Comparison of ENCODE assay signal across 19 cellular contexts in genomic region chr17:82898976-82899514, GRCh38. TPM values are rescaled to one million over a fixed set of nuclear protein-coding genes. Genes with fewer than 3 reads are reported as not detected.
DNase-seq lines count a peak whose midpoint lies in the region; ATAC-seq, FAIRE-seq and TF ChIP-seq lines count a peak whose summit lies in the region.
"Had no signal": no experiment of that assay in that cellular context is flagged by ENCODE, and none has a peak within 500 bp of the region (broad histone marks: within the 10 kb centered on the region; RNA-seq: fewer than 3 reads in every experiment).

No MANE protein-coding gene starts in this region.

- no peak for TF ChIP-seq CTCF in left ventricle myocardium inferior (IDR thresholded peaks at IDR 0.05; ENCODE audit: borderline replicate concordance)
- TF ChIP-seq CTCF in K562 (IDR thresholded peaks at IDR 0.05 in 2 of 3, conservative IDR thresholded peaks at IDR 0.05 in 1 of 3; ENCODE audit: insufficient read depth in 2 of 3, low read depth in 1 of 3, low read length in 3 of 3) = no peak
- no peak for TF ChIP-seq CTCF in nephron progenitor cell (IDR thresholded peaks at IDR 0.05)

- H3K4me3 ChIP-seq in right cardiac atrium (ENCODE audit: low read length) (no peak overlapping the region), left ventricle myocardium inferior (no peak overlapping the region), K562 (no peak overlapping the region)

- peaks cover 79% of the 10 kb centered on the region for H3K36me3 Mint-ChIP-seq in nephron progenitor cell (ENCODE audit: low read depth)

- H3K27me3 ChIP-seq in right cardiac atrium (ENCODE audit: control insufficient read depth, insufficient read depth) = no peaks in the 10 kb centered on the region
- H3K27me3 ChIP-seq in left ventricle myocardium inferior (ENCODE audit: low read depth) = no peaks in the 10 kb centered on the region
- H3K27me3 ChIP-seq in K562 (ENCODE audit: control insufficient read depth in 2 of 2, insufficient read depth in 2 of 2, low read length in 2 of 2) = no peaks in the 10 kb centered on the region

- peaks cover 33% of the 10 kb centered on the region for H3K36me3 ChIP-seq in left ventricle myocardium inferior
- H3K36me3 ChIP-seq in K562 (ENCODE audit: control insufficient read depth, insufficient read depth, low read length) = peaks cover 57% of the 10 kb centered on the region

- CTCF ChIA-PET in K562 (lab: Yijun Ruan, JAX; ENCODE audit: low intra/inter-chr PET ratio) = no interaction called here

- peak overlapping the region; percentile 41 for H3K27ac Mint-ChIP-seq in nephron progenitor cell

- POLR2A ChIA-PET in K562 (lab: Yijun Ruan, JAX) = interaction anchor here (0.7 kb wide), 1 partner anchor 287 kb away, joined by 3 read pairs; no protein-coding TSS in a partner anchor

- no peak overlapping the region for H3K4me3 Mint-ChIP-seq in nephron progenitor cell
- H3K4me3 Mint-ChIP-seq: CD14-positive monocyte had no signal

- H3K9me1 ChIP-seq in K562 (ENCODE audit: control insufficient read depth, insufficient read depth, low read length) = no peaks in the 10 kb centered on the region

- H3K4me2 ChIP-seq in K562 (ENCODE audit: insufficient read depth, low read length) = no peak overlapping the region

- intact Hi-C loops in right cardiac atrium (cut with DNase I) (no loop called here), left ventricle myocardium inferior (cut with micrococcal nuclease) (no loop called here), K562 (cut with micrococcal nuclease) (no loop called here)

- peaks cover 11% of the 10 kb centered on the region for H3K9me3 Mint-ChIP-seq in nephron progenitor cell

- ATAC-seq in right cardiac atrium (peak; percentile 17 to 40), K562 (no peak), GM21737 (IDR thresholded peaks at IDR 0.05; ENCODE audit: unreplicated experiment) (no peak), GM21717 (IDR thresholded peaks at IDR 0.05; ENCODE audit: unreplicated experiment) (no peak), GM21723 (IDR thresholded peaks at IDR 0.05; ENCODE audit: unreplicated experiment) (no peak)
- ATAC-seq: Right ventricle myocardium inferior had no signal

- no peaks in the 10 kb centered on the region for H4K20me1 ChIP-seq in K562 (replicated peaks; ENCODE audit: control insufficient read depth, insufficient read depth, low read length)

- no peak overlapping the region for H3K27ac ChIP-seq in right cardiac atrium (ENCODE audit: low read length)
- H3K27ac ChIP-seq in left ventricle myocardium inferior (replicated peaks) = no peak overlapping the region
- no peak overlapping the region; the same call in 2 of the 3 replicates for H3K27ac ChIP-seq in K562 (ENCODE audit: extremely low read depth, low read depth, low read length)

- 96% methylated on average over 53 of the region's 53 CpGs for WGBS in right cardiac atrium
- WGBS in K562 (ENCODE audit: insufficient coverage, low coverage, missing lambda C conversion rate) = 91% methylated on average over 50 of the region's 53 CpGs

- no peak for TF ChIP-seq EP300 in K562 (IDR thresholded peaks at IDR 0.05; ENCODE audit: low read length)

- peaks cover 14% of the 10 kb centered on the region for H3K4me1 Mint-ChIP-seq in nephron progenitor cell

- DNase-seq in right cardiac atrium (peak in 1 of 3 donors; percentile 50), left ventricle myocardium inferior (no peak), K562 (ENCODE audit: extremely low read depth in 1 of 4, low spot score in 3 of 4) (no peak), nephron progenitor cell (no peak)
- no peak for DNase-seq in activated effector memory CD4-positive, alpha-beta T cell treated with anti-CD3 and anti-CD28 coated beads, Interleukin-2, amount 50 U/mL, for 16 hours
- DNase-seq: Caco-2, NCI-H1417, NCI-H2029, NCI-H2171 treated with DMSO at 0.1 percent for 48 hours, NCI-H774 had no signal

- H3K4me1 ChIP-seq in right cardiac atrium (ENCODE audit: control insufficient read depth, insufficient read depth, low read length) (no peaks in the 10 kb centered on the region), left ventricle myocardium inferior (peaks cover 6% of the 10 kb centered on the region), K562 (replicated peaks in 1 of 2; ENCODE audit: control insufficient read depth in 2 of 2, insufficient read depth in 2 of 2, low read length in 2 of 2) (peaks cover 0 to 19% of the 10 kb centered on the region in 2 experiments; a peak in 1 of 5 replicates)
- H3K4me1 ChIP-seq: Caco-2 had no signal

- H3K79me2 ChIP-seq in K562 (ENCODE audit: control insufficient read depth, insufficient read depth, low read length) = peaks cover 10% of the 10 kb centered on the region; the same call in 1 of the 3 replicates

- no peak overlapping the region for H2AFZ ChIP-seq in K562 (ENCODE audit: low read depth, low read length)

- TF ChIP-seq RAD21 in K562 (CRISPR knock-in tag; conservative IDR thresholded peaks at IDR 0.05 in 1 of 2, IDR thresholded peaks at IDR 0.05 in 1 of 2) = no peak

- no peak for TF ChIP-seq POLR2A in K562 (conservative IDR thresholded peaks at IDR 0.05)

- H3K9me3 ChIP-seq in right cardiac atrium (ENCODE audit: control insufficient read depth, low read length) = no peaks in the 10 kb centered on the region
- H3K9me3 ChIP-seq in left ventricle myocardium inferior (replicated peaks) = no peaks in the 10 kb centered on the region
- 0 out of 2 replicates have a peak, but pooled peaks cover 1% of the 10 kb centered on the region for H3K9me3 ChIP-seq in K562 (replicated peaks; ENCODE audit: control insufficient read depth, insufficient read depth, low read depth, low read length)
- H3K9me3 ChIP-seq: Caco-2 had no signal

- BruUV-seq in K562 (replicated peaks; lab: Mats Ljungman, UMichigan) = no TSS peak

- peak overlapping the region in 1 of 2 experiments; percentile 17; a peak in 1 of 4 replicates for H3K9ac ChIP-seq in K562 (ENCODE audit: insufficient read depth in 1 of 2, low read depth in 2 of 2, low read length in 2 of 2)

- no peak for FAIRE-seq in K562 (lab: Jason Lieb, UNC)
- FAIRE-seq: A204.1 had no signal

- in situ Hi-C loops in K562 (cut with MboI) = no loop called here

- H3K27me3 Mint-ChIP-seq in nephron progenitor cell (ENCODE audit: low read depth, poor library complexity) = peaks cover 1% of the 10 kb centered on the region

TF ChIP-seq in K562, 482 proteins besides CTCF, POLR2A, EP300 and RAD21:
- peak; percentile 55 for TF ChIP-seq RBM22 (IDR thresholded peaks at IDR 0.05; ENCODE audit: low read depth, low read length, poor library complexity, severe bottlenecking)
- TF ChIP-seq SPI1 (IDR thresholded peaks at IDR 0.05; ENCODE audit: borderline replicate concordance, low read depth, low read length) = no peak

RNA-seq across cellular contexts. Expression of gene ZNF750, which starts 59.2 kb away (rescaled TPM):
- total RNA-seq in right cardiac atrium = not detected
- polyA plus RNA-seq in right cardiac atrium = 0.07 TPM
- not detected for total RNA-seq in left ventricle myocardium inferior
- not detected in 2 replicates for total RNA-seq in K562 (2011; cell fraction: chromatin; rRNA removed; ENCODE audit: low replicate concordance)
- not detected in 2 replicates for total RNA-seq in K562 (2011; cell fraction: nucleolus; rRNA removed)
- not detected in 2 replicates for total RNA-seq in K562 (2011; cell fraction: nucleoplasm; rRNA removed)
- not detected in 2 replicates for total RNA-seq in K562 (2014; rRNA removed)
- not detected in 2 replicates for total RNA-seq in K562 (2014; rRNA removed; fragmentation: Illumina TruSeq; extraction: Trizol)
- not detected in 2 replicates for total RNA-seq in K562 (2015; rRNA removed; fragmentation: Illumina TruSeq; extraction: Trizol)
- total RNA-seq in K562 (2021) = not detected in 2 replicates
- polyA plus RNA-seq in K562 (2011; rRNA removed) = not detected in 2 replicates
- not detected in 2 replicates for polyA plus RNA-seq in K562 (2011; cell fraction: cytosol; rRNA removed)
- not detected in 2 replicates for polyA plus RNA-seq in K562 (2011; cell fraction: nucleus; rRNA removed)
- 0.07 TPM in 2 replicates for polyA plus RNA-seq in K562 (2012)
- not detected in 2 replicates for polyA plus RNA-seq in K562 (2014; fragmentation: Illumina TruSeq; extraction: Trizol)
- not detected for polyA plus RNA-seq in K562 (2014; fragmentation: Nextera tagmentation; extraction: Ambion mirVana)
- not detected in 2 replicates for polyA plus RNA-seq in K562 (2014; rRNA removed)
- polyA minus RNA-seq in K562 (2011; rRNA and poly(A)+ RNA removed) = not detected in 2 replicates
- not detected in 2 replicates for polyA minus RNA-seq in K562 (2011; cell fraction: cytosol; rRNA and poly(A)+ RNA removed)
- not detected in 2 replicates for polyA minus RNA-seq in K562 (2011; cell fraction: nucleus; rRNA and poly(A)+ RNA removed)
- total RNA-seq: H4, LHCN-M2, NCI-H460, Right ventricle myocardium inferior had no signal
- polyA plus RNA-seq: CD14-positive monocyte had no signal

Comparison
In these comparisons a context has a peak if more than half of its experiments do, and no peak if none do; other contexts are left out.
1. ATAC-seq: peak in right cardiac atrium (2 of 2); none in K562 (single experiment), GM21737 (single experiment), GM21717 (single experiment) and GM21723 (single experiment).